21 cellular contexts compared by ENCODE assay signal in genomic region chr9:93178851-93179786, GRCh38. TPM values are rescaled to one million over a fixed set of nuclear protein-coding genes. Genes with fewer than 3 reads are reported as not detected.
"Had no signal": no experiment of that assay in that cellular context is flagged by ENCODE, and none has a peak within 500 bp of the region (broad histone marks: within the 10 kb centered on the region; RNA-seq: fewer than 3 reads in every experiment).

No MANE protein-coding gene starts in this region.

- ATAC-seq: SK-N-SH treated with all-trans-retinoic acid at 6 μM for 48 hours had no signal

- H3K4me3 ChIP-seq: MG63, SJCRH30 had no signal

- FAIRE-seq: RCC 7860 had no signal

- H3K27me3 ChIP-seq: MG63 had no signal

- H3K36me3 ChIP-seq: MG63, SJCRH30 had no signal

- DNase-seq: Karpas-422, KG1, MG63, NCI-H1092 treated with DMSO at 0.1 percent for 48 hours, NCI-H1436, NCI-H187, NCI-H2029, NCI-H2081 treated with DMSO at 0.1 percent for 48 hours, NCI-H2171, NCI-H226, NCI-H446, NCI-H510A, NCI-H524 treated with DMSO at 0.1 percent for 48 hours, NCI-H69, NCI-H774, RPMI8226, SHP77 treated with DMSO at 0.1 percent for 48 hours, SJCRH30 had no signal

- H3K27ac ChIP-seq: SJCRH30 had no signal

- H3K9me3 ChIP-seq: MG63, SJCRH30 had no signal

- H3K4me1 ChIP-seq: SJCRH30 had no signal

RNA-seq across cellular contexts. Expression of gene WNK2, which starts 4.8 kb away (rescaled TPM):
- total RNA-seq: HT1080, SJCRH30 had no signal
